Comparison of ENCODE assay signal across 8 cellular contexts in the genomic region with DNA sequence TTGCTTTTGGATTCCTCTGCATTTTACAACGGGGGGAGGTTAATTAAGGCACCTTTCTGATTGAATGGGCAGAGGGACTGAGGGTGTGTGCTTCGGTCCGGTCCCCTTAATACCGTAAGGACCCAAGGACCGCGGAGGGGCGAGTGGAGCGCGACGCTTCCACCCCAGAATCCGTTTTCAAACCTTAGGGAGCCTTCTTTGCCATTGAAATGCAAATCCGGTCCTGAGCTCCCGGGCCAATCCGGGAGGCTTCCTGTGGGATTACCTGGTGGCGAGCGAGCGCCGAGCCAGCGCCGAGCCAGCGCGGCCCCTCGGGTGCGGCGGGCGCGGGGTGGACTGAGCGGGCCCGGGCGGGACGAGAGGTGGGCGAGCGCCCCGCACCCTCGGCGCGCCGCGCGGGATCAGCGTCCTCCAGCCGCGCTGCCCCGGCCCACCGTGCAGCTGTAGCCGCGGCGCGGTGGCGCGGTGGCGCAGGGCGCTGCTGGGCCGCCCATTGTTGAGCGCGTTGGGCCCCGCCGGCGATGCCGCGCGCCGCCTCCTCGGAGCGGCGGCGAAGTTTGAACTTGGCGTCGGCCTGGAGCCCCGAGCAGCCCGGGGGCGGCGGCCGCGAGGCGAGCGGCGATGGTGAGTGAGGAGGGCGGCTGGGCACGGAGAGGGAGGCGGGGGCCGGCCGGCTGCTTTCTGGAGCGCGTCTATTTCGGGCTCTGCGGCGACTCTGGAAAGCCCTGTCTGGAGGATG.
DNase-seq lines count a peak whose midpoint lies in the region; ATAC-seq and TF ChIP-seq lines count a peak whose summit lies in the region.

No MANE protein-coding gene starts in this region.

- no TSS peak for BruUV-seq in Calu3 (replicated peaks; lab: Mats Ljungman, UMichigan)

- peak; percentile 33 for DNase-seq in Calu3
- DNase-seq in NCI-H187 (lab: John Stamatoyannopoulos, UW): peak; percentile 38 to 71
- DNase-seq in activated naive CD4-positive, alpha-beta T cell treated with anti-CD3 and anti-CD28 coated beads, Interleukin-2, amount 50 U/mL, for 16 hours: peak; percentile 19
- DNase-seq in heart right ventricle: peak in 1 of 2 donors; percentile 48
- peak; percentile 30 to 57 for DNase-seq in psoas muscle
- no peak for DNase-seq in GF-D8 (lab: John Stamatoyannopoulos, UW)

- H3K4me3 ChIP-seq in heart right ventricle (peak overlapping the region; percentile 20 to 61 (median 58)), psoas muscle (peak overlapping the region; percentile 63)

- H3K27me3 ChIP-seq in heart right ventricle (peaks cover 0 to 87% (median 17%) of the 10 kb centered on the region in 7 donors), psoas muscle (ENCODE audit: insufficient read depth in 3 of 3, low read length in 2 of 3) (peaks cover 2 to 60% (median 5%) of the 10 kb centered on the region in 3 donors)

- peak overlapping the region; percentile 89 for H3K4me3 Mint-ChIP-seq in Calu3 (ENCODE audit: low read depth, unreplicated experiment)

- CTCF ChIA-PET in Calu3 (lab: Charles Lee): no interaction called here

- peak overlapping the region in 5 of 10 donors; percentile 6 to 39 (median 21) for H3K27ac ChIP-seq in heart right ventricle
- H3K27ac ChIP-seq in psoas muscle: no peak overlapping the region

- H3K4me1 ChIP-seq in heart right ventricle: peaks cover 0 to 46% (median 28%) of the 10 kb centered on the region in 9 donors
- peaks cover 12% of the 10 kb centered on the region for H3K4me1 ChIP-seq in psoas muscle

- intact Hi-C loops in Calu3 (cut with micrococcal nuclease; ENCODE audit: unreplicated experiment): loop anchor here (5.0 kb wide), 1 partner anchor 92 kb away; no protein-coding TSS in a partner anchor
- intact Hi-C loops in heart right ventricle (cut with DNase I): no loop called here
- intact Hi-C loops in psoas muscle (cut with DNase I): no loop called here

- H3K9me3 Mint-ChIP-seq in Calu3 (ENCODE audit: low read depth, unreplicated experiment): no peaks in the 10 kb centered on the region

- TF ChIP-seq CTCF in Calu3 (IDR thresholded peaks at IDR 0.05; ENCODE audit: unreplicated experiment) (no peak), heart right ventricle (IDR thresholded peaks at IDR 0.05) (peak in 1 of 9 donors; percentile 14), psoas muscle (IDR thresholded peaks at IDR 0.05) (no peak)

- peaks cover 43% of the 10 kb centered on the region for H3K4me1 Mint-ChIP-seq in Calu3 (ENCODE audit: low read depth, unreplicated experiment)

- H3K36me3 Mint-ChIP-seq in Calu3 (ENCODE audit: insufficient read depth, unreplicated experiment): peaks cover 52% of the 10 kb centered on the region

- H3K36me3 ChIP-seq in heart right ventricle (no peaks in the 10 kb centered on the region), psoas muscle (ENCODE audit: insufficient read depth in 1 of 2, low read depth in 1 of 2) (no peaks in the 10 kb centered on the region)

- peak; percentile 52 for ATAC-seq in GM21528 (IDR thresholded peaks at IDR 0.05; ENCODE audit: low FRiP score, unreplicated experiment)
- peak; percentile 76 to 88 (median 78) for ATAC-seq in heart right ventricle
- ATAC-seq in psoas muscle: peak; percentile 39 to 68 (median 64)
- no peak for ATAC-seq in HG03460 (IDR thresholded peaks at IDR 0.05; ENCODE audit: unreplicated experiment)

- H3K27me3 Mint-ChIP-seq in Calu3 (ENCODE audit: unreplicated experiment): no peaks in the 10 kb centered on the region

- H3K9me3 ChIP-seq in heart right ventricle (no peaks in the 10 kb centered on the region), psoas muscle (no peaks in the 10 kb centered on the region)

- peak overlapping the region; percentile 93 for H3K27ac Mint-ChIP-seq in Calu3 (ENCODE audit: unreplicated experiment)

- 1 to 2% methylated on average over 80 to 88 of the region's 88 CpGs for WGBS in heart right ventricle, 2 donors
- 1 to 2% (median 2%) methylated on average over 54 to 88 of the region's 88 CpGs for WGBS in psoas muscle, 3 donors
